Comparison of ENCODE assay signal across 8 cellular contexts in genomic region chr17:58219789-58220183, GRCh38. TPM values are rescaled to one million over a fixed set of nuclear protein-coding genes. Genes with fewer than 3 reads are reported as not detected.
DNase-seq lines count a peak whose midpoint lies in the region; ATAC-seq, FAIRE-seq and TF ChIP-seq lines count a peak whose summit lies in the region.

No MANE protein-coding gene starts in this region.

- H3K4me3 ChIP-seq in Loucy (ENCODE audit: low read length, poor library complexity, severe bottlenecking) (peak overlapping the region; percentile 76), small intestine (ENCODE audit: low read depth in 1 of 2, low read length in 2 of 2) (no peak overlapping the region)

- peaks cover 25% of the 10 kb centered on the region for H3K4me1 Mint-ChIP-seq in CD4-positive, alpha-beta T cell (ENCODE audit: low read depth)
- H3K4me1 Mint-ChIP-seq in chondrocyte (ENCODE audit: low read depth) (peaks cover 16% of the 10 kb centered on the region), nephron (peaks cover 6% of the 10 kb centered on the region)

- peaks cover 4% of the 10 kb centered on the region for H3K27me3 Mint-ChIP-seq in CD4-positive, alpha-beta T cell
- H3K27me3 Mint-ChIP-seq in chondrocyte (ENCODE audit: low read depth) (no peaks in the 10 kb centered on the region), nephron (ENCODE audit: low read depth) (peaks cover 19% of the 10 kb centered on the region)

- no peak for TF ChIP-seq CTCF in CD4-positive, alpha-beta T cell (IDR thresholded peaks at IDR 0.05)
- TF ChIP-seq CTCF in Loucy (conservative IDR thresholded peaks at IDR 0.05; ENCODE audit: low read length), result no peak
- no peak for TF ChIP-seq CTCF in chondrocyte (IDR thresholded peaks at IDR 0.05)
- no peak for TF ChIP-seq CTCF in nephron (IDR thresholded peaks at IDR 0.05; ENCODE audit: unreplicated experiment in 3 of 3)

- peak overlapping the region; percentile 96 for H2AFZ ChIP-seq in Loucy (ENCODE audit: low read length)

- H3K27me3 ChIP-seq in CD4-positive, alpha-beta T cell (ENCODE audit: control insufficient read depth, insufficient read depth, low read length), result no peaks in the 10 kb centered on the region
- no peaks in the 10 kb centered on the region for H3K27me3 ChIP-seq in Loucy (ENCODE audit: insufficient read depth, low read length, poor library complexity, severe bottlenecking)
- H3K27me3 ChIP-seq in small intestine (ENCODE audit: control insufficient read depth in 2 of 2, insufficient read depth in 2 of 2, low read length in 2 of 2), result no peaks in the 10 kb centered on the region

- H4K20me1 ChIP-seq in Loucy (ENCODE audit: insufficient read depth, low read length, poor library complexity, severe bottlenecking), result no peaks in the 10 kb centered on the region

- ATAC-seq in CD4-positive, alpha-beta T cell (ENCODE audit: poor library complexity), result no peak

- FAIRE-seq in small intestine (lab: Jason Lieb, UNC), result no peak

- H3F3A ChIP-seq in Loucy (ENCODE audit: low read depth), result no peaks in the 10 kb centered on the region

- H3K27ac ChIP-seq in CD4-positive, alpha-beta T cell (ENCODE audit: low read depth, low read length), result peak overlapping the region; percentile 48
- peak overlapping the region in 1 of 2 donors; percentile 53 for H3K27ac ChIP-seq in small intestine (ENCODE audit: low read depth in 1 of 2, low read length in 1 of 2)

- H3K36me3 ChIP-seq in Loucy (ENCODE audit: insufficient read depth, low read length) (no peaks in the 10 kb centered on the region), small intestine (ENCODE audit: control insufficient read depth in 2 of 2, insufficient read depth in 2 of 2, low read length in 2 of 2) (peaks cover 0 to 3% of the 10 kb centered on the region in 2 donors)

- POLR2A ChIA-PET in CD4-positive, alpha-beta T cell (lab: Charles Lee), result interaction anchor here (0.5 to 1.8 kb wide), 15 partner anchors 19 to 1135 kb away, joined by 3 to 10 read pairs (median 3); partner anchors contain the start of genes AKAP1, HSF5, MRPS23 and SRSF1

- WGBS in small intestine, 3 donors, result 62 to 69% (median 63%) methylated on average over 7 of the region's 7 CpGs

- H3K4me1 ChIP-seq in Loucy (ENCODE audit: insufficient read depth, low read length, poor library complexity, severe bottlenecking), result peaks cover 13% of the 10 kb centered on the region
- H3K4me1 ChIP-seq in small intestine (ENCODE audit: control insufficient read depth in 2 of 2, insufficient read depth in 1 of 2, low read depth in 1 of 2, low read length in 1 of 2), result no peaks in the 10 kb centered on the region

- no peaks in the 10 kb centered on the region for H3K9me3 Mint-ChIP-seq in CD4-positive, alpha-beta T cell
- H3K9me3 Mint-ChIP-seq in chondrocyte (ENCODE audit: low read depth) (no peaks in the 10 kb centered on the region), nephron (no peaks in the 10 kb centered on the region)

- no peaks in the 10 kb centered on the region for H3K9me3 ChIP-seq in CD4-positive, alpha-beta T cell (ENCODE audit: control insufficient read depth, low read length)
- H3K9me3 ChIP-seq in Loucy (ENCODE audit: insufficient read depth, low read depth, low read length) (no peaks in the 10 kb centered on the region), small intestine (ENCODE audit: control insufficient read depth, low read depth) (no peaks in the 10 kb centered on the region)

- H3K9me2 ChIP-seq in Loucy (replicated peaks; ENCODE audit: low read depth, low read length), result no peaks in the 10 kb centered on the region

- peaks cover 27% of the 10 kb centered on the region for H3K36me3 Mint-ChIP-seq in CD4-positive, alpha-beta T cell (ENCODE audit: low read depth)
- H3K36me3 Mint-ChIP-seq in chondrocyte (ENCODE audit: low read depth), result no peaks in the 10 kb centered on the region
- peaks cover 4% of the 10 kb centered on the region for H3K36me3 Mint-ChIP-seq in nephron (ENCODE audit: low read depth)

- peak overlapping the region; percentile 69 for H3K9ac ChIP-seq in Loucy (ENCODE audit: low read depth, low read length, poor library complexity, severe bottlenecking)

- peak overlapping the region; percentile 87 for H3K4me2 ChIP-seq in Loucy (ENCODE audit: low read depth, low read length, poor library complexity, severe bottlenecking)

- CTCF ChIA-PET in CD4-positive, alpha-beta T cell (lab: Charles Lee), result interaction anchor here (1.0 to 1.6 kb wide), 2 partner anchors 73 to 198 kb away, joined by 3 to 4 read pairs; partner anchors contain the start of gene RNF43

- intact Hi-C loops in CD4-positive, alpha-beta T cell (cut with DNase I, micrococcal nuclease), result loop anchor here (1.0 to 5.0 kb wide), 8 partner anchors 29 to 888 kb away; partner anchors contain the start of genes MRPS23 (in 1 of the 2), SRSF1 (in 1 of the 2) and TRIM37 (in 1 of the 2)
- intact Hi-C loops in posterior vena cava (cut with DNase I), result no loop called here

- H3K27ac Mint-ChIP-seq in CD4-positive, alpha-beta T cell, result peak overlapping the region; percentile 90
- H3K27ac Mint-ChIP-seq in chondrocyte (ENCODE audit: unreplicated experiment) (no peak overlapping the region), nephron (peak overlapping the region; percentile 48 to 90 (median 62))

- no peak for DNase-seq in CD4-positive, alpha-beta T cell
- DNase-seq in chondrocyte (ENCODE audit: low spot score) (no peak), germinal center (ENCODE audit: low spot score) (no peak), small intestine (no peak), putamen (ENCODE audit: low spot score) (no peak), posterior vena cava (ENCODE audit: low spot score) (no peak)

- H3K79me2 ChIP-seq in Loucy (ENCODE audit: insufficient read depth, low read length), result no peaks in the 10 kb centered on the region

- peak overlapping the region; percentile 90 for H3K4me3 Mint-ChIP-seq in CD4-positive, alpha-beta T cell
- H3K4me3 Mint-ChIP-seq in chondrocyte (ENCODE audit: unreplicated experiment) (peak overlapping the region; percentile 77), nephron (peak overlapping the region; percentile 90 to 94 (median 92))

RNA-seq across cellular contexts. Expression of gene MKS1, which starts 0.7 kb away (rescaled TPM):
- total RNA-seq in CD4-positive, alpha-beta T cell, result 1 to 10 TPM; 4.6 to 6.4 TPM
- 11.5 to 16.9 TPM (median 16.2 TPM) in 3 replicates for total RNA-seq in chondrocyte
- 10 to 100 TPM in 1 of 3 donors, 1 to 10 TPM in 2; 2.7 to 11.7 (median 6.7) TPM for polyA plus RNA-seq in small intestine
- total RNA-seq in posterior vena cava, result 1 to 10 TPM; 9.4 to 9.7 TPM

RNA-seq across cellular contexts. Expression of gene LPO, which starts 18.6 kb away (rescaled TPM):
- total RNA-seq in CD4-positive, alpha-beta T cell, result not detected
- total RNA-seq in chondrocyte (not detected in 3 replicates), posterior vena cava (not detected)
- polyA plus RNA-seq in small intestine, result under 1 TPM in 1 of 3 donors, not detected in 2; 0.55 TPM

RNA-seq across cellular contexts. Expression of gene EPX, which starts 27.3 kb away (rescaled TPM):
- not detected for total RNA-seq in CD4-positive, alpha-beta T cell
- total RNA-seq in chondrocyte, result not detected in 3 replicates
- polyA plus RNA-seq in small intestine, result not detected
- total RNA-seq in posterior vena cava, result not detected

RNA-seq across cellular contexts. Expression of gene OR4D2, which starts 53.0 kb away (rescaled TPM):
- total RNA-seq in CD4-positive, alpha-beta T cell, result not detected
- total RNA-seq in chondrocyte (not detected in 3 replicates), posterior vena cava (not detected)
- not detected for polyA plus RNA-seq in small intestine

Comparison
In these comparisons a context has a peak if more than half of its experiments do, and no peak if none do; other contexts are left out.
1. intact Hi-C loops: an anchor here in CD4-positive, alpha-beta T cell (1.0 to 5.0 kb wide); none called in posterior vena cava.